Comparison of ENCODE assay signal across 8 cellular contexts in the genomic region with DNA sequence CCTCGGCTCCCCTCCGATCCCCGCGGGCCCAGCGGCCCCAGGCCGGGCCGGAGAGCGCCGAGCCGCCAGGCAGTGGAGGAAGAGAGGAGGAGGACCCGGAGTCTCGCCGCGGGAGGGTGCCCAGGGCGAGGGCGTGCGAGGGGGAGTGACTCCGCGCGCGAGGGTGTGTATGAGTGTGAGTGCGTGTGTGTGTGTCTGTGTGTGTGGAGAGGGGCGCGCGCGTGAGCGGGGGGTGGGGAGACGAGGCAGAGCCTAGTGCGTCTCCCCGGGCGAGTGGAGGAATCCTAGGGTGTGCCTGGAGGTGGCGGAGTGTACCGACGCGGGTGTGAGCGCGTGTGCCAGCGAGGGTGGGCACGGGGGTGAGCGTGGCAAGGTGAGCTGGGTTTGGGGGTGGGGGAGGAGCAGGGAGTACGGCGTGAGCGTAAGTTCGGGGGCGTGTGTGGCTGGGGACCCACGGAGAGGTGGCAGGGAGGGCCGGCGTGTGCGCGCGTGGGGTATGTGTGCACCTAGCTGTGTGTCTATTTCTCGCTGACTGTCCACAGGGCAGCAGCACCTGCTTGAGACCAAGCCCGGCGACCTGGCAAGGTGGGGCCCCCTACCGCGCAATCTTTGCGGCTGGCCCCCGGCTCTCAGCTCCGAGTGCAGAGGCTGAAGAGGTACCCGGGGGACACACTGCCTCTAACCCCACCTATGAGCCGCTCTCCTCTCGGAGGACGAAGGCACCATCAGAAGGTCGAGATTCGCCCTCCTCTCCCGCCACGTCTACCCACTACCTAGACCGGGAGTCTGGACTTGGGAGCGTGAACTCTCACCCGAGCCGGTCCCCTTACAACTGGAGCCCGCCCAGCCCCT. TPM values are rescaled to one million over a fixed set of nuclear protein-coding genes. Genes with fewer than 3 reads are reported as not detected.
DNase-seq lines count a peak whose midpoint lies in the region; ATAC-seq and TF ChIP-seq lines count a peak whose summit lies in the region.

No MANE protein-coding gene starts in this region.

- RAD21 ChIA-PET in HCT116 (lab: Charles Lee; ENCODE audit: low non-redundant PET in 1 of 2, low total read pairs in 2 of 2, uncharacterized antibody in 2 of 2, unreplicated experiment in 2 of 2), result no interaction called here

- H2AFZ ChIP-seq in HCT116 (ENCODE audit: low read depth, low read length, poor library complexity, severe bottlenecking), result no peak overlapping the region

- DNase-seq in 8988T (peak; percentile 26), HCT116 (ENCODE audit: low read depth, low spot score) (no peak), gastrocnemius medialis (peak; percentile 10 to 21), NCI-H128 (lab: John Stamatoyannopoulos, UW; ENCODE audit: unreplicated experiment) (no peak)
- peak; percentile 33 for DNase-seq in activated naive CD8-positive, alpha-beta T cell treated with anti-CD3 and anti-CD28 coated beads, Interleukin-2, amount 10 ng/mL, durations not matched to agents 7 days and 5 days

- H3K4me2 ChIP-seq in HCT116 (ENCODE audit: low read length), result peak overlapping the region; percentile 73

- H3K9ac ChIP-seq in HCT116 (ENCODE audit: low read length), result no peak overlapping the region

- intact Hi-C loops in HCT116 (cut with micrococcal nuclease) (loop anchor here (5.0 kb wide), 1 partner anchor 508 kb away; no protein-coding TSS in a partner anchor), gastrocnemius medialis (cut with DNase I; ENCODE audit: low total_unique reads) (loop anchor here (5.0 kb wide), 1 partner anchor 83 kb away; no protein-coding TSS in a partner anchor)

- H3K4me1 Mint-ChIP-seq in activated naive CD8-positive, alpha-beta T cell treated with anti-CD3 and anti-CD28 coated beads, Interleukin-2, amount 10 ng/mL, durations not matched to agents 7 days and 5 days, result peaks cover 6% of the 10 kb centered on the region

- H3K9me3 ChIP-seq in HCT116 (ENCODE audit: control insufficient read depth in 1 of 2, insufficient read depth in 1 of 2, low read depth in 1 of 2, low read length in 2 of 2) (no peaks in the 10 kb centered on the region), gastrocnemius medialis (no peaks in the 10 kb centered on the region)

- peak; percentile 47 for ATAC-seq in HCT116
- ATAC-seq in activated naive CD8-positive, alpha-beta T cell treated with anti-CD3 and anti-CD28 coated beads, Interleukin-2, amount 10 ng/mL, durations not matched to agents 7 days and 5 days (ENCODE audit: low read depth), result peak; percentile 31
- ATAC-seq in gastrocnemius medialis, result peak; percentile 29 to 31
- ATAC-seq in HG03175 (IDR thresholded peaks at IDR 0.05; ENCODE audit: unreplicated experiment), result no peak
- no peak for ATAC-seq in HG02938 (IDR thresholded peaks at IDR 0.05; ENCODE audit: unreplicated experiment)

- TF ChIP-seq CTCF in HCT116 (IDR thresholded peaks at IDR 0.05 in 2 of 3, conservative IDR thresholded peaks at IDR 0.05 in 1 of 3; ENCODE audit: borderline replicate concordance in 1 of 3, insufficient read depth in 1 of 3, low read depth in 2 of 3, low read length in 2 of 3), result no peak
- no peak for TF ChIP-seq CTCF in gastrocnemius medialis (IDR thresholded peaks at IDR 0.05 in 4 of 5, conservative IDR thresholded peaks at IDR 0.05 in 1 of 5)

- no TSS peak for BruUV-seq in HCT116 (replicated peaks; lab: Mats Ljungman, UMichigan)

- no peak overlapping the region for H3K27ac Mint-ChIP-seq in activated naive CD8-positive, alpha-beta T cell treated with anti-CD3 and anti-CD28 coated beads, Interleukin-2, amount 10 ng/mL, durations not matched to agents 7 days and 5 days

- H3K27me3 Mint-ChIP-seq in activated naive CD8-positive, alpha-beta T cell treated with anti-CD3 and anti-CD28 coated beads, Interleukin-2, amount 10 ng/mL, durations not matched to agents 7 days and 5 days, result peaks cover 69% of the 10 kb centered on the region

- no peaks in the 10 kb centered on the region for H3K36me3 Mint-ChIP-seq in activated naive CD8-positive, alpha-beta T cell treated with anti-CD3 and anti-CD28 coated beads, Interleukin-2, amount 10 ng/mL, durations not matched to agents 7 days and 5 days

- POLR2A ChIA-PET in HCT116 (lab: Charles Lee), result no interaction called here
- POLR2A ChIA-PET in activated naive CD8-positive, alpha-beta T cell treated with anti-CD3 and anti-CD28 coated beads, Interleukin-2, amount 10 ng/mL, durations not matched to agents 7 days and 5 days (lab: Charles Lee), result no interaction called here

- no peaks in the 10 kb centered on the region for H3K79me2 ChIP-seq in HCT116 (ENCODE audit: insufficient read depth, low read length)

- no peak for TF ChIP-seq RAD21 in HCT116 (IDR thresholded peaks at IDR 0.05; ENCODE audit: low read depth)

- H3K36me3 ChIP-seq in HCT116 (ENCODE audit: control insufficient read depth in 1 of 2, insufficient read depth in 2 of 2, low read length in 2 of 2) (no peaks in the 10 kb centered on the region), gastrocnemius medialis (no peaks in the 10 kb centered on the region)

- TF ChIP-seq POLR2A in HCT116 (IDR thresholded peaks at IDR 0.05; ENCODE audit: borderline replicate concordance, extremely low read depth, insufficient read depth, insufficient read length) (no peak), gastrocnemius medialis (IDR thresholded peaks at IDR 0.05) (no peak)

- no peaks in the 10 kb centered on the region for H3K9me2 ChIP-seq in HCT116 (ENCODE audit: insufficient read depth)

- peaks cover 16% of the 10 kb centered on the region; the same call in 1 of the 2 replicates for H3K27me3 ChIP-seq in HCT116 (ENCODE audit: insufficient read depth, low read length)
- H3K27me3 ChIP-seq in gastrocnemius medialis, result no peaks in the 10 kb centered on the region

- H3K27ac ChIP-seq in HCT116 (ENCODE audit: low read depth, low read length) (no peak overlapping the region), gastrocnemius medialis (peak overlapping the region; percentile 64 to 84 (median 78))

- in situ Hi-C loops in gastrocnemius medialis (cut with MboI; ENCODE audit: low sequenced_read_pairs in 4 of 4), result loop anchor here in 2 of 4 donors (25.0 kb wide), 1 partner anchor 203 kb away; no protein-coding TSS in a partner anchor

- CTCF ChIA-PET in HCT116 (lab: Charles Lee), result interaction anchor here (0.9 to 1.2 kb wide), 2 partner anchors 201 to 495 kb away, joined by 3 read pairs; no protein-coding TSS in a partner anchor

- peak overlapping the region; percentile 58 for H3K4me3 Mint-ChIP-seq in activated naive CD8-positive, alpha-beta T cell treated with anti-CD3 and anti-CD28 coated beads, Interleukin-2, amount 10 ng/mL, durations not matched to agents 7 days and 5 days

- peak overlapping the region; percentile 31 to 60 for H3K4me3 ChIP-seq in HCT116 (replicated peaks in 1 of 2; ENCODE audit: low read depth in 1 of 2, low read length in 2 of 2)
- H3K4me3 ChIP-seq in iPS-11a (ENCODE audit: low read depth, low read length), result peak overlapping the region; percentile 41
- H3K4me3 ChIP-seq in gastrocnemius medialis, result peak overlapping the region; percentile 66 to 74 (median 70)

- H3K9me3 Mint-ChIP-seq in activated naive CD8-positive, alpha-beta T cell treated with anti-CD3 and anti-CD28 coated beads, Interleukin-2, amount 10 ng/mL, durations not matched to agents 7 days and 5 days, result no peaks in the 10 kb centered on the region

- H4K20me1 ChIP-seq in HCT116 (ENCODE audit: insufficient read depth), result no peaks in the 10 kb centered on the region

- H3K4me1 ChIP-seq in HCT116 (ENCODE audit: control insufficient read depth in 1 of 2, insufficient read depth in 2 of 2, low read length in 2 of 2), result peaks cover 9 to 20% of the 10 kb centered on the region in 2 experiments; a peak in 3 of 4 replicates
- H3K4me1 ChIP-seq in gastrocnemius medialis, result peaks cover 27 to 40% of the 10 kb centered on the region in 2 donors

TF ChIP-seq in HCT116, 20 proteins besides CTCF, POLR2A, EP300 and RAD21 (continues in another document):
- TF ChIP-seq ZNF274 (IDR thresholded peaks at IDR 0.05; ENCODE audit: low read depth, low read length) (no peak), EGR1 (IDR thresholded peaks at IDR 0.05; ENCODE audit: low read depth) (no peak), CEBPB (IDR thresholded peaks at IDR 0.05; ENCODE audit: low read depth) (no peak), JUND (IDR thresholded peaks at IDR 0.05) (no peak), SIN3A (IDR thresholded peaks at IDR 0.05; ENCODE audit: low read depth) (no peak), YY1 (IDR thresholded peaks at IDR 0.05; ENCODE audit: extremely low read depth, insufficient replicate concordance, low read depth, low read length) (no peak), SP1 (IDR thresholded peaks at IDR 0.05; ENCODE audit: low read depth) (no peak), FOSL1 (IDR thresholded peaks at IDR 0.05; ENCODE audit: low read depth) (no peak), EZH2 (IDR thresholded peaks at IDR 0.05) (no peak)
- TF ChIP-seq, protein P1, sequence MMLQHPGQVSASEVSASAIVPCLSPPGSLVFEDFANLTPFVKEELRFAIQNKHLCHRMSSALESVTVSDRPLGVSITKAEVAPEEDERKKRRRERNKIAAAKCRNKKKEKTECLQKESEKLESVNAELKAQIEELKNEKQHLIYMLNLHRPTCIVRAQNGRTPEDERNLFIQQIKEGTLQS (IDR thresholded peaks at IDR 0.05), result no peak
- TF ChIP-seq, protein P2, sequence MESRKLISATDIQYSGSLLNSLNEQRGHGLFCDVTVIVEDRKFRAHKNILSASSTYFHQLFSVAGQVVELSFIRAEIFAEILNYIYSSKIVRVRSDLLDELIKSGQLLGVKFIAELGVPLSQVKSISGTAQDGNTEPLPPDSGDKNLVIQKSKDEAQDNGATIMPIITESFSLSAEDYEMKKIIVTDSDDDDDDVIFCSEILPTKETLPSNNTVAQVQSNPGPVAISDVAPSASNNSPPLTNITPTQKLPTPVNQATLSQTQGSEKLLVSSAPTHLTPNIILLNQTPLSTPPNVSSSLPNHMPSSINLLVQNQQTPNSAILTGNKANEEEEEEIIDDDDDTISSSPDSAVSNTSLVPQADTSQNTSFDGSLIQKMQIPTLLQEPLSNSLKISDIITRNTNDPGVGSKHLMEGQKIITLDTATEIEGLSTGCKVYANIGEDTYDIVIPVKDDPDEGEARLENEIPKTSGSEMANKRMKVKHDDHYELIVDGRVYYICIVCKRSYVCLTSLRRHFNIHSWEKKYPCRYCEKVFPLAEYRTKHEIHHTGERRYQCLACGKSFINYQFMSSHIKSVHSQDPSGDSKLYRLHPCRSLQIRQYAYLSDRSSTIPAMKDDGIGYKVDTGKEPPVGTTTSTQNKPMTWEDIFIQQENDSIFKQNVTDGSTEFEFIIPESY (IDR thresholded peaks at IDR 0.05; ENCODE audit: extremely low read depth, insufficient replicate concordance, low read length), result no peak

RNA-seq across cellular contexts. Expression of a gene that starts 0.8 kb away (rescaled TPM):
- total RNA-seq in HCT116 (2021; ENCODE audit: unreplicated experiment) (0.44 TPM), gastrocnemius medialis (1 to 10 TPM; 1.2 to 2.6 (median 1.5) TPM)
- 0.20 and 0.36 TPM in 2 replicates for polyA plus RNA-seq in HCT116 (2012)
- total RNA-seq in activated naive CD8-positive, alpha-beta T cell treated with anti-CD3 and anti-CD28 coated beads, Interleukin-2, amount 10 ng/mL, durations not matched to agents 7 days and 5 days, result not detected

Comparison
In these comparisons a context has a peak if more than half of its experiments do, and no peak if none do; other contexts are left out.
1. DNase-seq: peak in 8988T (single experiment), activated naive CD8-positive, alpha-beta T cell treated with anti-CD3 and anti-CD28 coated beads, Interleukin-2, amount 10 ng/mL, durations not matched to agents 7 days and 5 days (single experiment) and gastrocnemius medialis (2 of 2); none in HCT116 (single experiment) and NCI-H128 (single experiment).
2. ATAC-seq: peak in HCT116 (single experiment), activated naive CD8-positive, alpha-beta T cell treated with anti-CD3 and anti-CD28 coated beads, Interleukin-2, amount 10 ng/mL, durations not matched to agents 7 days and 5 days (single experiment) and gastrocnemius medialis (2 of 2); none in HG03175 (single experiment) and HG02938 (single experiment).
3. Peak in every context shown above with its lines, with median percentiles within 50 percentile points of each other: H3K4me3 ChIP-seq.